Comparison of ENCODE assay signal across 8 cellular contexts in genomic region chr11:123920943-123921342, GRCh38. TPM values are rescaled to one million over a fixed set of nuclear protein-coding genes. Genes with fewer than 3 reads are reported as not detected.
"Had no signal": no experiment of that assay in that cellular context is flagged by ENCODE, and none has a peak within 500 bp of the region (broad histone marks: within the 10 kb centered on the region; RNA-seq: fewer than 3 reads in every experiment).

No MANE protein-coding gene starts in this region.

- H3K4me3 ChIP-seq: GM12878 had no signal

- ATAC-seq: GM12878 had no signal

- FAIRE-seq: G401.6, GM12878, GM12891, GM12892, GM18507, GM19239 had no signal

- DNase-seq: GDM1, GF-D8 had no signal

RNA-seq across cellular contexts. Expression of gene OR4D5, which starts 18.5 kb away (rescaled TPM):
- total RNA-seq: GM12878 had no signal
- polyA plus RNA-seq: GM12878 had no signal

RNA-seq across cellular contexts. Expression of gene OR8D4, which starts 19.0 kb away (rescaled TPM):
- total RNA-seq: GM12878 had no signal
- polyA plus RNA-seq: GM12878 had no signal

RNA-seq across cellular contexts. Expression of gene OR6T1, which starts 22.7 kb away (rescaled TPM):
- total RNA-seq: GM12878 had no signal
- polyA plus RNA-seq: GM12878 had no signal

RNA-seq across cellular contexts. Expression of gene TMEM225, which starts 35.5 kb away (rescaled TPM):
- total RNA-seq: GM12878 had no signal
- polyA plus RNA-seq: GM12878 had no signal

RNA-seq across cellular contexts. Expression of gene OR10S1, which starts 56.6 kb away (rescaled TPM):
- total RNA-seq: GM12878 had no signal
- polyA plus RNA-seq: GM12878 had no signal
